In genomic region chr6:115832186-115832585, GRCh38 we compare ENCODE assay signal across 3 cellular contexts.
"Had no signal": no experiment of that assay in that cellular context is flagged by ENCODE, and none has a peak within 500 bp of the region (broad histone marks: within the 10 kb centered on the region; RNA-seq: fewer than 3 reads in every experiment).

No MANE protein-coding gene starts in this region.

- H3K4me3 ChIP-seq: GM12878 had no signal

- DNase-seq: GDM1, GF-D8 had no signal

- ATAC-seq: GM12878 had no signal
